Comparison of ENCODE assay signal across 1 cellular context in genomic region chr6:40011844-40012243, GRCh38.
TF ChIP-seq lines count a peak whose summit lies in the region.

No MANE protein-coding gene starts in this region.

TF ChIP-seq in K562, 482 proteins besides CTCF, POLR2A, EP300 and RAD21 (continued from another document):
- TF ChIP-seq, protein P1, sequence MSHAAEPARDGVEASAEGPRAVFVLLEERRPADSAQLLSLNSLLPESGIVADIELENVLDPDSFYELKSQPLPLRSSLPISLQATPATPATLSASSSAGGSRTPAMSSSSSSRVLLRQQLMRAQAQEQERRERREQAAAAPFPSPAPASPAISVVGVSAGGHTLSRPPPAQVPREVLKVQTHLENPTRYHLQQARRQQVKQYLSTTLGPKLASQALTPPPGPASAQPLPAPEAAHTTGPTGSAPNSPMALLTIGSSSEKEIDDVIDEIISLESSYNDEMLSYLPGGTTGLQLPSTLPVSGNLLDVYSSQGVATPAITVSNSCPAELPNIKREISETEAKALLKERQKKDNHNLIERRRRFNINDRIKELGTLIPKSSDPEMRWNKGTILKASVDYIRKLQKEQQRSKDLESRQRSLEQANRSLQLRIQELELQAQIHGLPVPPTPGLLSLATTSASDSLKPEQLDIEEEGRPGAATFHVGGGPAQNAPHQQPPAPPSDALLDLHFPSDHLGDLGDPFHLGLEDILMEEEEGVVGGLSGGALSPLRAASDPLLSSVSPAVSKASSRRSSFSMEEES (CRISPR knock-in tag; IDR thresholded peaks at IDR 0.05): peak; percentile 33
